13 cellular contexts compared by ENCODE assay signal in the genomic region with DNA sequence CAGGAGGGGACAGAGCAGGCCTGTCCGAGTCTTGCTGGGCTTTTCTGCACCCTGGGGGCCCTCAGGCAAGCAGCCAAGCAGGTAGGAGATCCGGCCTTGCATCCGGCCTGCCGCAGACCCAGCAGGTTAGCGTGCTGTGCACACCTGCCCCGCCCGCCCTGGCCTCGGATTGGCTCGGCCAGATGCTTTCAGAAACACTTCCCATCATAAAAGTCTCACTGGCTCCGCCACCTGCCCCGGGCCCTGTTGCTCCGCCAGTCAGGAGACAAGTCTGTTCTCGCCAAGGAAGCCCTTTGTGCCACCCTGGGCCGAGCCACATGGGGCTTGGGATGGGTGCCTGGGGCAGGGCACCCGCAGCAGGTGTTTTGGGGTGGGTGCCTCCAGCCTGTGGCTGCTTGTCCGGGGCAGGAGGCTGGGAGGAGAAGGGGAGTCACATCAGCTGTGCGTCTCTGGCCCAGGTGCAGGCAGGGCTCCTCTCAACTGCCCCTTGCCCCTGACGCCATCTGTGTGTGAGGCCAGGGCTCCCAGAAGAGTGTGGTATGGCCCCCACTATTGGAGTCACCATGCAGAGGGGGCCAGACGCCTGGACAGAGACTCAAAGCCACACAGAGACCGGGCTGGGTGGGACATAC.
DNase-seq lines count a peak whose midpoint lies in the region; TF ChIP-seq lines count a peak whose summit lies in the region.
"Had no signal": no experiment of that assay in that cellular context is flagged by ENCODE, and none has a peak within 500 bp of the region (broad histone marks: within the 10 kb centered on the region; RNA-seq: fewer than 3 reads in every experiment).

No MANE protein-coding gene starts in this region.

- no peaks in the 10 kb centered on the region for H3K36me3 Mint-ChIP-seq in MCF 10A (ENCODE audit: insufficient read depth, unreplicated experiment)
- H3K36me3 Mint-ChIP-seq in endothelial cell (ENCODE audit: low read depth, unreplicated experiment), result peaks cover 7% of the 10 kb centered on the region
- H3K36me3 Mint-ChIP-seq: CD8-positive, alpha-beta memory T cell had no signal

- intact Hi-C loops in MCF 10A (cut with micrococcal nuclease), result no loop called here

- no peak overlapping the region for H3K9ac ChIP-seq in mucosa of rectum (ENCODE audit: low read depth in 1 of 2, low read length in 2 of 2)
- H3K9ac ChIP-seq in SK-N-SH, result no peak overlapping the region
- H3K9ac ChIP-seq in GM23248, result no peak overlapping the region

- no peak overlapping the region for H2AFZ ChIP-seq in SK-N-SH (ENCODE audit: low read depth)
- H2AFZ ChIP-seq in GM23248, result no peak overlapping the region

- in situ Hi-C loops in brain microvascular endothelial cell (cut with HindIII; ENCODE audit: low pct_ligation_motif_present, low sequenced_read_pairs), result no loop called here
- in situ Hi-C loops in GM23248 (cut with MboI), result no loop called here

- H3K27me3 ChIP-seq in mucosa of rectum (ENCODE audit: control insufficient read depth in 2 of 2, insufficient read depth in 2 of 2, low read length in 2 of 2) (no peaks in the 10 kb centered on the region), brain microvascular endothelial cell (replicated peaks) (no peaks in the 10 kb centered on the region), SK-N-SH (ENCODE audit: insufficient read depth) (no peaks in the 10 kb centered on the region), GM23248 (replicated peaks; ENCODE audit: insufficient read depth) (no peaks in the 10 kb centered on the region)

- POLR2A ChIA-PET in MCF 10A (lab: Yijun Ruan, JAX) (interaction anchor here (0.9 to 2.9 kb wide), 7 partner anchors 10 to 229 kb away, joined by 4 to 16 read pairs (median 5); a partner anchor contains a TSS), SK-N-SH (lab: Yijun Ruan, JAX) (interaction anchor here (0.6 to 0.8 kb wide), 2 partner anchors 11 to 138 kb away, joined by 3 to 5 read pairs; no protein-coding TSS in a partner anchor)

- WGBS in SK-N-SH (ENCODE audit: low lambda C conversion rate), result 94% methylated on average over 11 of the region's 20 CpGs
- 88 to 92% methylated on average over 20 of the region's 20 CpGs for WGBS in GM23248 (ENCODE audit: low coverage in 1 of 2, low lambda C conversion rate in 2 of 2, missing lambda C conversion rate in 2 of 2), 2 experiments

- no peak overlapping the region for H3K27ac Mint-ChIP-seq in MCF 10A (ENCODE audit: low read depth, unreplicated experiment)
- no peak overlapping the region for H3K27ac Mint-ChIP-seq in endothelial cell (ENCODE audit: unreplicated experiment)
- H3K27ac Mint-ChIP-seq: activated naive CD8-positive, alpha-beta T cell treated with anti-CD3 and anti-CD28 coated beads, Interleukin-2, amount 50 U/mL, for 24 hours; CD8-positive, alpha-beta memory T cell had no signal

- H3F3A ChIP-seq in SK-N-SH (replicated peaks; ENCODE audit: insufficient read depth), result peaks cover under 1% of the 10 kb centered on the region
- peaks cover 9% of the 10 kb centered on the region for H3F3A ChIP-seq in GM23248 (ENCODE audit: insufficient read depth)

- no peak for TF ChIP-seq EP300 in SK-N-SH (IDR thresholded peaks at IDR 0.05; ENCODE audit: borderline replicate concordance in 1 of 2, low read depth in 1 of 2, low read length in 1 of 2)

- H3K4me1 Mint-ChIP-seq in MCF 10A (ENCODE audit: insufficient read depth, unreplicated experiment), result peaks cover 19% of the 10 kb centered on the region
- H3K4me1 Mint-ChIP-seq in endothelial cell (ENCODE audit: unreplicated experiment), result peaks cover 20% of the 10 kb centered on the region
- H3K4me1 Mint-ChIP-seq: activated naive CD8-positive, alpha-beta T cell treated with anti-CD3 and anti-CD28 coated beads, Interleukin-2, amount 50 U/mL, for 24 hours; CD8-positive, alpha-beta memory T cell had no signal

- H3K4me3 ChIP-seq in mucosa of rectum (ENCODE audit: low read length in 2 of 2) (no peak overlapping the region), brain microvascular endothelial cell (ENCODE audit: low read depth, low read length) (no peak overlapping the region), SK-N-SH (ENCODE audit: low read depth in 2 of 2, low read length in 1 of 2) (no peak overlapping the region), GM23248 (no peak overlapping the region)
- H3K4me3 ChIP-seq: lung had no signal

- peak overlapping the region; percentile 49 to 70 for H3K27ac ChIP-seq in mucosa of rectum (ENCODE audit: low read depth in 2 of 2, low read length in 2 of 2)
- H3K27ac ChIP-seq in brain microvascular endothelial cell, result no peak overlapping the region
- H3K27ac ChIP-seq in SK-N-SH (ENCODE audit: low read depth in 2 of 2, low read length in 1 of 2), result peak overlapping the region in 1 of 2 experiments; percentile 99; a peak in 2 of 4 replicates
- no peak overlapping the region for H3K27ac ChIP-seq in GM23248
- H3K27ac ChIP-seq: HL-60 had no signal

- no peaks in the 10 kb centered on the region for H3K9me3 ChIP-seq in mucosa of rectum (ENCODE audit: control insufficient read depth in 2 of 2, low read length in 2 of 2)
- H3K9me3 ChIP-seq in SK-N-SH, result no peaks in the 10 kb centered on the region
- H3K9me3 ChIP-seq in GM23248 (ENCODE audit: low read depth), result no peaks in the 10 kb centered on the region

- TF ChIP-seq CTCF in MCF 10A (IDR thresholded peaks at IDR 0.05; ENCODE audit: unreplicated experiment) (no peak), brain microvascular endothelial cell (IDR thresholded peaks at IDR 0.05; ENCODE audit: low read depth, low read length, missing control alignments) (no peak), SK-N-SH (IDR thresholded peaks at IDR 0.05) (no peak), endothelial cell (IDR thresholded peaks at IDR 0.05; ENCODE audit: unreplicated experiment) (no peak)

- peak; percentile 93 for DNase-seq in DMS153 (lab: John Stamatoyannopoulos, UW)
- peak; percentile 83 for DNase-seq in NCI-H2107 (lab: John Stamatoyannopoulos, UW)
- peak; percentile 91 for DNase-seq in MCF 10A (ENCODE audit: unreplicated experiment)
- DNase-seq in brain microvascular endothelial cell, result no peak
- no peak for DNase-seq in SK-N-SH
- no peak for DNase-seq in endothelial cell (ENCODE audit: low spot score)
- no peak for DNase-seq in GM23248
- DNase-seq: activated CD4-positive, CD25-positive, alpha-beta regulatory T cell treated with anti-CD3 and anti-CD28 coated beads, Interleukin-2, amount 50 U/mL, for 72 hours; activated naive CD8-positive, alpha-beta T cell treated with anti-CD3 and anti-CD28 coated beads, Interleukin-2, amount 50 U/mL, for 24 hours had no signal

- no TSS peak for BruUV-seq in MCF 10A (replicated peaks; lab: Mats Ljungman, UMichigan)

- CTCF ChIA-PET in MCF 10A (lab: Yijun Ruan, JAX), result interaction anchor here (0.6 to 1.5 kb wide), 2 partner anchors 10 to 14 kb away, joined by 3 to 4 read pairs; no protein-coding TSS in a partner anchor
- CTCF ChIA-PET in SK-N-SH (lab: Yijun Ruan, JAX), result interaction anchor here (0.7 to 8.5 kb wide), 7 partner anchors 10 to 109 kb away, joined by 3 to 51 read pairs (median 5); no protein-coding TSS in a partner anchor

- H3K9me3 Mint-ChIP-seq in MCF 10A (ENCODE audit: unreplicated experiment) (peaks cover 8% of the 10 kb centered on the region), endothelial cell (ENCODE audit: unreplicated experiment) (no peaks in the 10 kb centered on the region)
- H3K9me3 Mint-ChIP-seq: CD8-positive, alpha-beta memory T cell had no signal

- H3K27me3 Mint-ChIP-seq in MCF 10A (ENCODE audit: insufficient read depth, unreplicated experiment) (no peaks in the 10 kb centered on the region), endothelial cell (ENCODE audit: unreplicated experiment) (peaks cover 7% of the 10 kb centered on the region)

- no peak for TF ChIP-seq RAD21 in SK-N-SH (IDR thresholded peaks at IDR 0.05; ENCODE audit: low read length)

- H4K20me1 ChIP-seq in SK-N-SH (ENCODE audit: insufficient read depth), result no peaks in the 10 kb centered on the region
- H4K20me1 ChIP-seq in GM23248 (ENCODE audit: insufficient read depth), result no peaks in the 10 kb centered on the region

- H3K4me3 Mint-ChIP-seq in MCF 10A (ENCODE audit: unreplicated experiment) (peak overlapping the region; percentile 21), endothelial cell (ENCODE audit: unreplicated experiment) (no peak overlapping the region)
- H3K4me3 Mint-ChIP-seq: activated naive CD8-positive, alpha-beta T cell treated with anti-CD3 and anti-CD28 coated beads, Interleukin-2, amount 50 U/mL, for 24 hours; CD8-positive, alpha-beta memory T cell had no signal

- H3K4me1 ChIP-seq in mucosa of rectum (ENCODE audit: control insufficient read depth in 2 of 2, insufficient read depth in 2 of 2, low read length in 2 of 2), result peaks cover 0 to 3% of the 10 kb centered on the region in 2 donors
- H3K4me1 ChIP-seq in SK-N-SH (ENCODE audit: control insufficient read depth in 1 of 2, insufficient read depth in 2 of 2, low read depth in 1 of 2, low read length in 1 of 2), result peaks cover 9 to 68% of the 10 kb centered on the region in 2 experiments; a peak in 3 of 4 replicates
- H3K4me1 ChIP-seq in GM23248 (ENCODE audit: insufficient read depth), result peaks cover 21% of the 10 kb centered on the region

- H3K9me2 ChIP-seq in SK-N-SH, result no peaks in the 10 kb centered on the region
- no peaks in the 10 kb centered on the region for H3K9me2 ChIP-seq in GM23248 (ENCODE audit: insufficient read depth)

- no peaks in the 10 kb centered on the region for H3K36me3 ChIP-seq in mucosa of rectum (ENCODE audit: control insufficient read depth in 2 of 2, insufficient read depth in 2 of 2, low read length in 2 of 2)
- H3K36me3 ChIP-seq in brain microvascular endothelial cell (replicated peaks), result no peaks in the 10 kb centered on the region
- no peaks in the 10 kb centered on the region for H3K36me3 ChIP-seq in SK-N-SH (replicated peaks in 1 of 2; ENCODE audit: control insufficient read depth in 1 of 2, insufficient read depth in 2 of 2, low read length in 1 of 2)
- no peaks in the 10 kb centered on the region for H3K36me3 ChIP-seq in GM23248 (ENCODE audit: low read depth)

- H3K79me2 ChIP-seq in SK-N-SH (ENCODE audit: insufficient read depth) (no peaks in the 10 kb centered on the region), GM23248 (ENCODE audit: insufficient read depth) (peaks cover 87% of the 10 kb centered on the region)

- H3K4me2 ChIP-seq in SK-N-SH (no peak overlapping the region), GM23248 (ENCODE audit: unreplicated experiment) (no peak overlapping the region)

TF ChIP-seq in SK-N-SH, 30 proteins besides CTCF, POLR2A, EP300 and RAD21 (continues in another document):
- TF ChIP-seq MEF2A (IDR thresholded peaks at IDR 0.05; ENCODE audit: borderline replicate concordance, low read depth), result no peak
- TF ChIP-seq, protein P1, sequence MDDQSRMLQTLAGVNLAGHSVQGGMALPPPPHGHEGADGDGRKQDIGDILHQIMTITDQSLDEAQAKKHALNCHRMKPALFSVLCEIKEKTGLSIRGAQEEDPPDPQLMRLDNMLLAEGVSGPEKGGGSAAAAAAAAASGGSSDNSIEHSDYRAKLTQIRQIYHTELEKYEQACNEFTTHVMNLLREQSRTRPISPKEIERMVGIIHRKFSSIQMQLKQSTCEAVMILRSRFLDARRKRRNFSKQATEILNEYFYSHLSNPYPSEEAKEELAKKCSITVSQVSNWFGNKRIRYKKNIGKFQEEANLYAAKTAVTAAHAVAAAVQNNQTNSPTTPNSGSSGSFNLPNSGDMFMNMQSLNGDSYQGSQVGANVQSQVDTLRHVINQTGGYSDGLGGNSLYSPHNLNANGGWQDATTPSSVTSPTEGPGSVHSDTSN (IDR thresholded peaks at IDR 0.05), result no peak
- no peak for TF ChIP-seq RCOR1 (IDR thresholded peaks at IDR 0.05; ENCODE audit: low read length)

Comparison
In these comparisons a context has a peak if more than half of its experiments do, and no peak if none do; other contexts are left out.
1. DNase-seq: peak in DMS153 (single experiment), NCI-H2107 (single experiment) and MCF 10A (single experiment); none in brain microvascular endothelial cell (single experiment), SK-N-SH (single experiment), endothelial cell (single experiment) and GM23248 (single experiment).
2. H3K27ac ChIP-seq: peak in mucosa of rectum (2 of 2); none in brain microvascular endothelial cell (single experiment) and GM23248 (single experiment).